Comparison of ENCODE assay signal across 7 cellular contexts in genomic region chr3:120908030-120908802, GRCh38. TPM values are rescaled to one million over a fixed set of nuclear protein-coding genes. Genes with fewer than 3 reads are reported as not detected.
DNase-seq lines count a peak whose midpoint lies in the region; ATAC-seq and TF ChIP-seq lines count a peak whose summit lies in the region.

TSS of gene STXBP5L (plus strand) at chr3:120908205. CDS start at chr3:120909579, 1,374 bp downstream.

- TF ChIP-seq RAD21 in Ishikawa (IDR thresholded peaks at IDR 0.05; ENCODE audit: low read depth), result peak; percentile 5; the same call in 1 of the 2 replicates

- TF ChIP-seq CTCF in GM12865 (IDR thresholded peaks at IDR 0.05; ENCODE audit: insufficient read depth, low read depth, low read length, missing control alignments), result no peak

- ATAC-seq in GM21825 (IDR thresholded peaks at IDR 0.05; ENCODE audit: unreplicated experiment), result peak; percentile 97
- peak; percentile 43 to 75 (median 50) for ATAC-seq in T-cell (replicated peaks in 1 of 4)

- POLR2A ChIA-PET in T-cell (lab: Charles Lee), result no interaction called here

- H3K4me3 ChIP-seq in GM12865 (ENCODE audit: low read depth, low read length), result peak within 1 kb of the TSS; percentile 16

- H3K4me1 Mint-ChIP-seq in T-cell, result peaks cover 17 to 24% (median 18%) of the 10 kb centered on the region in 3 donors

- CTCF ChIA-PET in T-cell (lab: Charles Lee), result no interaction called here

- peak within 1 kb of the TSS; percentile 58 to 88 (median 72) for H3K4me3 Mint-ChIP-seq in T-cell

- no peak for TF ChIP-seq EP300 in Ishikawa (IDR thresholded peaks at IDR 0.05; ENCODE audit: borderline replicate concordance)

- peaks cover 59 to 65% of the 10 kb centered on the region in 2 donors for H3K27me3 Mint-ChIP-seq in T-cell

- DNase-seq in GM12865 (ENCODE audit: low read depth) (peak; percentile 77), T-cell (peak in 12 of 34 experiments; percentile 0 to 20 (median 8)), cerebellar nuclear complex (lab: John Stamatoyannopoulos, UW) (peak; percentile 74 to 89), kidney tubule cell (ENCODE audit: low spot score) (peak; percentile 79)
- peak; percentile 78 for DNase-seq in stimulated activated CD4-positive, alpha-beta T cell treated with anti-CD3 and anti-CD28 coated beads, Interleukin-15, amount 100 ng/mL, for 24 hours

- no peak within 1 kb of the TSS for H3K27ac Mint-ChIP-seq in T-cell

- H3K9me3 Mint-ChIP-seq in T-cell, result peaks cover 2 to 8% (median 4%) of the 10 kb centered on the region in 3 donors

- H3K36me3 Mint-ChIP-seq in T-cell, result no peaks in the 10 kb centered on the region

TF ChIP-seq in Ishikawa, 13 proteins besides CTCF, POLR2A, EP300 and RAD21:
- TF ChIP-seq, protein P1, sequence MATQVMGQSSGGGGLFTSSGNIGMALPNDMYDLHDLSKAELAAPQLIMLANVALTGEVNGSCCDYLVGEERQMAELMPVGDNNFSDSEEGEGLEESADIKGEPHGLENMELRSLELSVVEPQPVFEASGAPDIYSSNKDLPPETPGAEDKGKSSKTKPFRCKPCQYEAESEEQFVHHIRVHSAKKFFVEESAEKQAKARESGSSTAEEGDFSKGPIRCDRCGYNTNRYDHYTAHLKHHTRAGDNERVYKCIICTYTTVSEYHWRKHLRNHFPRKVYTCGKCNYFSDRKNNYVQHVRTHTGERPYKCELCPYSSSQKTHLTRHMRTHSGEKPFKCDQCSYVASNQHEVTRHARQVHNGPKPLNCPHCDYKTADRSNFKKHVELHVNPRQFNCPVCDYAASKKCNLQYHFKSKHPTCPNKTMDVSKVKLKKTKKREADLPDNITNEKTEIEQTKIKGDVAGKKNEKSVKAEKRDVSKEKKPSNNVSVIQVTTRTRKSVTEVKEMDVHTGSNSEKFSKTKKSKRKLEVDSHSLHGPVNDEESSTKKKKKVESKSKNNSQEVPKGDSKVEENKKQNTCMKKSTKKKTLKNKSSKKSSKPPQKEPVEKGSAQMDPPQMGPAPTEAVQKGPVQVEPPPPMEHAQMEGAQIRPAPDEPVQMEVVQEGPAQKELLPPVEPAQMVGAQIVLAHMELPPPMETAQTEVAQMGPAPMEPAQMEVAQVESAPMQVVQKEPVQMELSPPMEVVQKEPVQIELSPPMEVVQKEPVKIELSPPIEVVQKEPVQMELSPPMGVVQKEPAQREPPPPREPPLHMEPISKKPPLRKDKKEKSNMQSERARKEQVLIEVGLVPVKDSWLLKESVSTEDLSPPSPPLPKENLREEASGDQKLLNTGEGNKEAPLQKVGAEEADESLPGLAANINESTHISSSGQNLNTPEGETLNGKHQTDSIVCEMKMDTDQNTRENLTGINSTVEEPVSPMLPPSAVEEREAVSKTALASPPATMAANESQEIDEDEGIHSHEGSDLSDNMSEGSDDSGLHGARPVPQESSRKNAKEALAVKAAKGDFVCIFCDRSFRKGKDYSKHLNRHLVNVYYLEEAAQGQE (IDR thresholded peaks at IDR 0.05; ENCODE audit: low read depth), result peak; percentile 94
- TF ChIP-seq FOXM1 (IDR thresholded peaks at IDR 0.05; ENCODE audit: borderline replicate concordance, low read depth) (no peak), TCF12 (IDR thresholded peaks at IDR 0.05; ENCODE audit: low read depth) (no peak), USF1 (IDR thresholded peaks at IDR 0.05) (no peak), MAX (IDR thresholded peaks at IDR 0.05) (peak; percentile 28; the same call in 1 of the 2 replicates), TEAD4 (IDR thresholded peaks at IDR 0.05) (0 out of 2 replicates have a peak, but pooled peaks have one; percentile 19), CREB1 (IDR thresholded peaks at IDR 0.05; ENCODE audit: low read depth) (0 out of 2 replicates have a peak, but pooled peaks have one; percentile 28), CEBPB (IDR thresholded peaks at IDR 0.05) (no peak), YY1 (IDR thresholded peaks at IDR 0.05; ENCODE audit: low read depth) (no peak), EGR1 (IDR thresholded peaks at IDR 0.05) (peak; percentile 22; the same call in 1 of the 2 replicates), ZBTB7A (IDR thresholded peaks at IDR 0.05; ENCODE audit: low read depth) (no peak), TAF1 (IDR thresholded peaks at IDR 0.05; ENCODE audit: low read depth) (no peak), NFIC (IDR thresholded peaks at IDR 0.05) (no peak)
TF ChIP-seq in Ishikawa: peak in this region for 5.

RNA-seq across cellular contexts. Expression of gene STXBP5L, which starts in this region (rescaled TPM):
- total RNA-seq in T-cell, result not detected

Comparison
In these comparisons a context has a peak if more than half of its experiments do, and no peak if none do; other contexts are left out.
1. Peak in ATAC-seq in T-cell; RNA of the gene not detected or under 1 TPM.